In genomic region chr7:137718360-137718759, GRCh38 we compare ENCODE assay signal across 24 cellular contexts.
DNase-seq lines count a peak whose midpoint lies in the region; ATAC-seq and TF ChIP-seq lines count a peak whose summit lies in the region.
"Had no signal": no experiment of that assay in that cellular context is flagged by ENCODE, and none has a peak within 500 bp of the region (broad histone marks: within the 10 kb centered on the region; RNA-seq: fewer than 3 reads in every experiment).

No MANE protein-coding gene starts in this region.

- intact Hi-C loops in ascending aorta (cut with DNase I) (no loop called here), psoas muscle (cut with DNase I) (no loop called here)

- H3F3A ChIP-seq in smooth muscle cell (ENCODE audit: low read depth), result no peaks in the 10 kb centered on the region

- no peaks in the 10 kb centered on the region for H3K79me2 ChIP-seq in smooth muscle cell (ENCODE audit: low read depth)

- H3K4me3 ChIP-seq in HUES48 (ENCODE audit: low read depth, low read length), result no peak overlapping the region
- H3K4me3 ChIP-seq in ascending aorta, result peak overlapping the region in 1 of 2 donors; percentile 15
- no peak overlapping the region for H3K4me3 ChIP-seq in smooth muscle cell
- H3K4me3 ChIP-seq in psoas muscle, result no peak overlapping the region
- H3K4me3 ChIP-seq in suprapubic skin, result no peak overlapping the region
- H3K4me3 ChIP-seq: K562, right lobe of liver, SK-N-MC, vagina had no signal

- H3K27me3 ChIP-seq in HUES48 (ENCODE audit: control insufficient read depth, insufficient read depth, low read length) (no peaks in the 10 kb centered on the region), ascending aorta (no peaks in the 10 kb centered on the region), smooth muscle cell (ENCODE audit: low read depth) (no peaks in the 10 kb centered on the region), psoas muscle (ENCODE audit: insufficient read depth in 3 of 3, low read length in 2 of 3) (peaks cover 0 to 3% (median 0%) of the 10 kb centered on the region in 3 donors), suprapubic skin (no peaks in the 10 kb centered on the region)
- H3K27me3 ChIP-seq: right lobe of liver, vagina had no signal

- H3K4me1 ChIP-seq in HUES48 (ENCODE audit: control insufficient read depth, insufficient read depth, low read length), result peaks cover 42% of the 10 kb centered on the region
- H3K4me1 ChIP-seq in ascending aorta, result peaks cover 0 to 12% of the 10 kb centered on the region in 2 donors
- peaks cover 9% of the 10 kb centered on the region for H3K4me1 ChIP-seq in smooth muscle cell (ENCODE audit: low read depth)
- H3K4me1 ChIP-seq in psoas muscle, result no peaks in the 10 kb centered on the region
- no peaks in the 10 kb centered on the region for H3K4me1 ChIP-seq in suprapubic skin
- H3K4me1 ChIP-seq: right lobe of liver, vagina had no signal

- no peak for TF ChIP-seq POLR2A in suprapubic skin (IDR thresholded peaks at IDR 0.05)

- TF ChIP-seq EP300 in suprapubic skin (IDR thresholded peaks at IDR 0.05), result no peak

- peak overlapping the region; percentile 93 for H3K27ac ChIP-seq in HUES48 (ENCODE audit: low read depth, low read length)
- peak overlapping the region; percentile 6 to 34 for H3K27ac ChIP-seq in ascending aorta
- H3K27ac ChIP-seq in smooth muscle cell (ENCODE audit: low read depth), result no peak overlapping the region
- H3K27ac ChIP-seq in psoas muscle, result no peak overlapping the region
- no peak overlapping the region for H3K27ac ChIP-seq in suprapubic skin
- H3K27ac ChIP-seq: epithelial cell of prostate, SK-N-MC, vagina had no signal

- H3K9me3 ChIP-seq in HUES48 (ENCODE audit: control insufficient read depth, insufficient read depth, low read length) (no peaks in the 10 kb centered on the region), ascending aorta (no peaks in the 10 kb centered on the region), smooth muscle cell (replicated peaks; ENCODE audit: low read depth) (no peaks in the 10 kb centered on the region), psoas muscle (no peaks in the 10 kb centered on the region), suprapubic skin (no peaks in the 10 kb centered on the region)
- H3K9me3 ChIP-seq: right lobe of liver, vagina had no signal

- ATAC-seq in psoas muscle, result no peak
- ATAC-seq: natural killer cell treated with Interleukin-12 subunit alpha and Interleukin-12 subunit beta and Interleukin-15 and Interleukin-18, amount 100 ng/mL, for 72 hours; stimulated activated memory B cell treated with anti-CD40 and anti-IgM and Interleukin-4, amounts not matched to agents 10 μg/mL and 1 μg/mL and 100 μg/mL, for 72 hours had no signal

- no peaks in the 10 kb centered on the region for H3K36me3 ChIP-seq in HUES48 (ENCODE audit: control insufficient read depth, insufficient read depth, low read length)
- no peaks in the 10 kb centered on the region for H3K36me3 ChIP-seq in ascending aorta
- H3K36me3 ChIP-seq in smooth muscle cell (ENCODE audit: low read depth), result no peaks in the 10 kb centered on the region
- H3K36me3 ChIP-seq in psoas muscle (ENCODE audit: insufficient read depth in 1 of 2, low read depth in 1 of 2), result no peaks in the 10 kb centered on the region
- H3K36me3 ChIP-seq in suprapubic skin, result no peaks in the 10 kb centered on the region
- H3K36me3 ChIP-seq: right lobe of liver, vagina had no signal

- H3K9ac ChIP-seq in HUES48 (ENCODE audit: low read depth, low read length) (no peak overlapping the region), smooth muscle cell (ENCODE audit: low read depth) (no peak overlapping the region)

- no peaks in the 10 kb centered on the region for H4K20me1 ChIP-seq in smooth muscle cell (ENCODE audit: low read depth)

- TF ChIP-seq CTCF in ascending aorta (IDR thresholded peaks at IDR 0.05) (no peak), smooth muscle cell (IDR thresholded peaks at IDR 0.05; ENCODE audit: borderline replicate concordance, insufficient read depth, poor library complexity, severe bottlenecking) (no peak), psoas muscle (IDR thresholded peaks at IDR 0.05) (no peak), suprapubic skin (IDR thresholded peaks at IDR 0.05) (no peak)

- peak overlapping the region; percentile 22 for H3K4me2 ChIP-seq in smooth muscle cell

- no peak overlapping the region for H2AFZ ChIP-seq in smooth muscle cell (ENCODE audit: low read depth)

- WGBS in smooth muscle cell (ENCODE audit: low lambda C conversion rate), result 90% methylated on average over 4 of the region's 4 CpGs
- 80 to 85% (median 82%) methylated on average over 4 of the region's 4 CpGs for WGBS in psoas muscle, 3 donors
- WGBS in suprapubic skin, result 79% methylated on average over 4 of the region's 4 CpGs

- peak in 1 of 2 donors; percentile 62 for DNase-seq in ascending aorta (ENCODE audit: low spot score in 2 of 2)
- peak; percentile 20 for DNase-seq in globus pallidus (ENCODE audit: low spot score)
- DNase-seq in smooth muscle cell (lab: John Stamatoyannopoulos, UW; ENCODE audit: unreplicated experiment), result no peak
- no peak for DNase-seq in psoas muscle
- no peak for DNase-seq in effector CD8-positive, alpha-beta T cell (lab: John Stamatoyannopoulos, UW)
- DNase-seq in OCI-M2 (lab: John Stamatoyannopoulos, UW; ENCODE audit: unreplicated experiment), result no peak
- no peak for DNase-seq in suprapubic skin (ENCODE audit: low spot score in 2 of 2)
- DNase-seq: activated effector memory CD4-positive, alpha-beta T cell treated with anti-CD3 and anti-CD28 coated beads, Interleukin-2, amount 50 U/mL, for 16 hours; activated naive CD8-positive, alpha-beta T cell treated with anti-CD3 and anti-CD28 coated beads for 36 hours; CD4-positive, CD25-positive, alpha-beta regulatory T cell; HCEC 1CT; MM.1S; NCI-H1417 treated with DMSO at 0.1 percent for 48 hours; NCI-H446 treated with DMSO at 0.1 percent for 48 hours; right lobe of liver; RPMI8226; stimulated activated CD4-positive, alpha-beta T cell treated with anti-CD3 and anti-CD28 coated beads, Interleukin-4, amount 100 ng/mL, for 24 hours had no signal

Comparison
In these comparisons a context has a peak if more than half of its experiments do, and no peak if none do; other contexts are left out.
1. H3K27ac ChIP-seq: peak in HUES48 (single experiment) and ascending aorta (2 of 2); none in smooth muscle cell (single experiment), psoas muscle (single experiment) and suprapubic skin (single experiment).